Comparison of ENCODE assay signal across 8 cellular contexts in the genomic region with DNA sequence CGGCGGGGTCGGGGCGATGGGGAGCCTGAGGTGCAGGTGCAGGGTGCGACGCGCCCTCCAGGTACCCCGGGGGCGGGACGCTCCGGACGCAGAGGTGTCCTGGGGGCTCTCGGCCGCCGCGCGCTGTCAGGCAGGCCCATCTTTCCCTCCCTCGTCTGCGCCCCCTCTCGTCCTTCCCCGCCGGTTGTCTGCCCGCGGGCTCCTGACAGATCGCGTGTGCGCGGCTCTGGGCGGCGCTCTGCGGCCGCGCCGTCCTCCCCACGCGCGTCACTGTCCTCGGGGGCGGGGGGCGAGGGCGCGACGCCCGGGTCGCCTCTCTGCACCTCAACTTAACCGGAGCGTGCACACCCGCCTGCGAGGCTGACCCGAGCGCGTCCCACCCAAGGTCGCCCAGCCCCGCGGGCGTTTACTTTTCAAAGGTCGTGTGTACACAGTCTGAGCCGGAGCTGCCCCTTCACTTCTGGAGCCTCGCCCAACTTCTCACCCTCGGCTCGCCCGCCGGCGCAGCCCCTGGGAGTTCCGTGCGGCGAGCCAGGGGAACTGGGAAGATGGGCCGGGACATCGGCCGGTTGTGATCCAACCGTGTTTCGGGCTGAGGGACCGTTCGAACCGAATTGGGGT.
A peak's percentile ranks its signal among the peaks of the same experiment; 100 is the strongest.
DNase-seq lines count a peak whose midpoint lies in the region; ATAC-seq and TF ChIP-seq lines count a peak whose summit lies in the region.

No MANE protein-coding gene starts in this region.

- no peaks in the 10 kb centered on the region for H3K36me3 ChIP-seq in muscle layer of duodenum (ENCODE audit: control insufficient read depth in 1 of 2, insufficient read depth in 2 of 2, low read length in 2 of 2)

- H3K9me3 ChIP-seq in muscle layer of duodenum (ENCODE audit: control insufficient read depth in 1 of 2, low read length in 2 of 2) = no peaks in the 10 kb centered on the region

- H3K36me3 Mint-ChIP-seq in stimulated activated memory B cell treated with anti-CD40 and anti-IgM and Interleukin-4, amounts not matched to agents 10 μg/mL and 1 μg/mL and 100 μg/mL, for 72 hours = no peaks in the 10 kb centered on the region

- no peaks in the 10 kb centered on the region for H3K9me3 Mint-ChIP-seq in stimulated activated memory B cell treated with anti-CD40 and anti-IgM and Interleukin-4, amounts not matched to agents 10 μg/mL and 1 μg/mL and 100 μg/mL, for 72 hours

- no peaks in the 10 kb centered on the region for H3K27me3 Mint-ChIP-seq in stimulated activated memory B cell treated with anti-CD40 and anti-IgM and Interleukin-4, amounts not matched to agents 10 μg/mL and 1 μg/mL and 100 μg/mL, for 72 hours

- H3K27ac ChIP-seq in epithelial cell of prostate (peak overlapping the region; percentile 79), muscle layer of duodenum (ENCODE audit: low read length) (peak overlapping the region; percentile 90)

- TF ChIP-seq CTCF in AG09319 (IDR thresholded peaks at IDR 0.05; ENCODE audit: low read depth, low read length) = peak; percentile 8

- peaks cover 8 to 41% of the 10 kb centered on the region in 2 donors for H3K4me1 ChIP-seq in muscle layer of duodenum (ENCODE audit: control insufficient read depth in 1 of 2, insufficient read depth in 2 of 2, low read length in 2 of 2)

- H3K4me3 Mint-ChIP-seq in stimulated activated memory B cell treated with anti-CD40 and anti-IgM and Interleukin-4, amounts not matched to agents 10 μg/mL and 1 μg/mL and 100 μg/mL, for 72 hours = peak overlapping the region; percentile 93

- peaks cover 29% of the 10 kb centered on the region for H3K4me1 Mint-ChIP-seq in stimulated activated memory B cell treated with anti-CD40 and anti-IgM and Interleukin-4, amounts not matched to agents 10 μg/mL and 1 μg/mL and 100 μg/mL, for 72 hours

- H3K4me3 ChIP-seq in muscle layer of duodenum (ENCODE audit: low read depth in 1 of 2, low read length in 2 of 2) = peak overlapping the region; percentile 77 to 90

- peak overlapping the region; percentile 85 for H3K27ac Mint-ChIP-seq in stimulated activated memory B cell treated with anti-CD40 and anti-IgM and Interleukin-4, amounts not matched to agents 10 μg/mL and 1 μg/mL and 100 μg/mL, for 72 hours

- DNase-seq in AG09319 (ENCODE audit: extremely low read depth, low read depth) (no peak), NCI-H526 treated with DMSO at 0.1 percent for 48 hours (lab: John Stamatoyannopoulos, UW) (peak; percentile 61), activated T-cell treated with anti-CD3 and anti-CD28 coated beads for 1 hour (ENCODE audit: low read depth) (peak; percentile 46), epithelial cell of prostate (ENCODE audit: low read depth, low spot score) (no peak)

- no peaks in the 10 kb centered on the region for H3K27me3 ChIP-seq in muscle layer of duodenum (ENCODE audit: low read depth, low read length)

- peak; percentile 19 for ATAC-seq in GM18508 (IDR thresholded peaks at IDR 0.05; ENCODE audit: insufficient read depth, unreplicated experiment)
- peak; percentile 15 for ATAC-seq in HG03060 (IDR thresholded peaks at IDR 0.05; ENCODE audit: low read depth, unreplicated experiment)
- peak; percentile 65 for ATAC-seq in stimulated activated memory B cell treated with anti-CD40 and anti-IgM and Interleukin-4, amounts not matched to agents 10 μg/mL and 1 μg/mL and 100 μg/mL, for 72 hours

Comparison
In these comparisons a context has a peak if more than half of its experiments do, and no peak if none do; other contexts are left out.
1. DNase-seq: peak in NCI-H526 treated with DMSO at 0.1 percent for 48 hours (single experiment) and activated T-cell treated with anti-CD3 and anti-CD28 coated beads for 1 hour (single experiment); none in AG09319 (single experiment) and epithelial cell of prostate (single experiment).
2. ATAC-seq: peak in every context shown above with its lines; median percentile 65 in stimulated activated memory B cell treated with anti-CD40 and anti-IgM and Interleukin-4, amounts not matched to agents 10 μg/mL and 1 μg/mL and 100 μg/mL, for 72 hours; 19 in GM18508; 15 in HG03060.